8 cellular contexts compared by ENCODE assay signal in genomic region chr2:71154798-71155197, GRCh38. TPM values are rescaled to one million over a fixed set of nuclear protein-coding genes. Genes with fewer than 3 reads are reported as not detected.
DNase-seq lines count a peak whose midpoint lies in the region; ATAC-seq and TF ChIP-seq lines count a peak whose summit lies in the region.

No MANE protein-coding gene starts in this region.

- no peak overlapping the region for H3K4me3 Mint-ChIP-seq in activated CD4-positive, alpha-beta T cell treated with anti-CD3 and anti-CD28 coated beads, Interleukin-2, amount 10 ng/mL, durations not matched to agents 24 days and 14 days
- H3K4me3 Mint-ChIP-seq in T-helper 17 cell: no peak overlapping the region

- no peak overlapping the region for H3K4me3 ChIP-seq in mesenchymal stem cell (ENCODE audit: insufficient read depth in 1 of 2, low read depth in 1 of 2, low read length in 2 of 2)
- no peak overlapping the region for H3K4me3 ChIP-seq in testis

- H2AFZ ChIP-seq in mesenchymal stem cell (ENCODE audit: low read depth, low read length): no peak overlapping the region

- H3K18ac ChIP-seq in mesenchymal stem cell (ENCODE audit: low read depth in 1 of 2, low read length in 2 of 2): no peak overlapping the region

- no peak overlapping the region for H3K14ac ChIP-seq in mesenchymal stem cell (ENCODE audit: low read length in 2 of 2)

- H2AK5ac ChIP-seq in mesenchymal stem cell (ENCODE audit: low read length, severe bottlenecking): no peak overlapping the region

- H3K4ac ChIP-seq in mesenchymal stem cell (ENCODE audit: low read depth in 1 of 2, low read length in 2 of 2): no peak overlapping the region

- intact Hi-C loops in activated CD4-positive, alpha-beta T cell treated with anti-CD3 and anti-CD28 coated beads, Interleukin-2, amount 10 ng/mL, durations not matched to agents 24 days and 14 days (cut with micrococcal nuclease): loop anchor here (10.0 kb wide), 2 partner anchors 120 to 350 kb away; no protein-coding TSS in a partner anchor
- intact Hi-C loops in testis (cut with DNase I; ENCODE audit: low total_unique reads): no loop called here

- peaks cover 10 to 11% of the 10 kb centered on the region in 2 experiments for H3K36me3 ChIP-seq in mesenchymal stem cell (ENCODE audit: control insufficient read depth in 1 of 2, insufficient read depth in 2 of 2, low read depth in 1 of 2, low read length in 2 of 2)
- H3K36me3 ChIP-seq in testis (ENCODE audit: low read depth, missing control alignments): no peaks in the 10 kb centered on the region

- no peak for TF ChIP-seq POLR2A in testis (IDR thresholded peaks at IDR 0.05)

- H3K36me3 Mint-ChIP-seq in activated CD4-positive, alpha-beta T cell treated with anti-CD3 and anti-CD28 coated beads, Interleukin-2, amount 10 ng/mL, durations not matched to agents 24 days and 14 days (ENCODE audit: low read depth): peaks cover 8% of the 10 kb centered on the region
- H3K36me3 Mint-ChIP-seq in T-helper 17 cell (ENCODE audit: low read depth): peaks cover 4% of the 10 kb centered on the region

- no peak overlapping the region for H4K91ac ChIP-seq in mesenchymal stem cell (ENCODE audit: low read length)

- H4K8ac ChIP-seq in mesenchymal stem cell (ENCODE audit: low read length): no peak overlapping the region

- no peak overlapping the region for H2BK15ac ChIP-seq in mesenchymal stem cell (ENCODE audit: low read depth, poor library complexity, severe bottlenecking)

- peaks cover 9% of the 10 kb centered on the region for H3K4me1 ChIP-seq in mesenchymal stem cell (ENCODE audit: control insufficient read depth, insufficient read depth, low read depth, low read length)
- no peaks in the 10 kb centered on the region for H3K4me1 ChIP-seq in testis

- no peak overlapping the region for H3K4me2 ChIP-seq in mesenchymal stem cell (ENCODE audit: low read length, poor library complexity, severe bottlenecking)

- 45% methylated on average over 5 of the region's 6 CpGs for WGBS in mesenchymal stem cell
- 78 to 82% methylated on average over 5 to 6 of the region's 6 CpGs for WGBS in testis, 2 donors

- H3K79me1 ChIP-seq in mesenchymal stem cell (replicated peaks; ENCODE audit: low read length, poor library complexity, severe bottlenecking): no peaks in the 10 kb centered on the region

- no peak overlapping the region for H2BK5ac ChIP-seq in mesenchymal stem cell (ENCODE audit: low read depth, low read length, poor library complexity, severe bottlenecking)

- H3K27ac ChIP-seq in mesenchymal stem cell (ENCODE audit: low read length, poor library complexity, severe bottlenecking) (no peak overlapping the region), testis (no peak overlapping the region)

- H3K27me3 ChIP-seq in mesenchymal stem cell (ENCODE audit: control insufficient read depth in 1 of 2, insufficient read depth in 1 of 2, low read length in 2 of 2): peaks cover 33 to 38% of the 10 kb centered on the region in 2 experiments
- H3K27me3 ChIP-seq in testis: no peaks in the 10 kb centered on the region

- peaks cover 4% of the 10 kb centered on the region for H3K27me3 Mint-ChIP-seq in activated CD4-positive, alpha-beta T cell treated with anti-CD3 and anti-CD28 coated beads, Interleukin-2, amount 10 ng/mL, durations not matched to agents 24 days and 14 days
- H3K27me3 Mint-ChIP-seq in T-helper 17 cell: peaks cover 30% of the 10 kb centered on the region

- H3K27ac Mint-ChIP-seq in activated CD4-positive, alpha-beta T cell treated with anti-CD3 and anti-CD28 coated beads, Interleukin-2, amount 10 ng/mL, durations not matched to agents 24 days and 14 days: no peak overlapping the region
- no peak overlapping the region for H3K27ac Mint-ChIP-seq in T-helper 17 cell

- no peak overlapping the region for H2BK120ac ChIP-seq in mesenchymal stem cell (ENCODE audit: low read depth, low read length)

- peaks cover 7% of the 10 kb centered on the region for H3K4me1 Mint-ChIP-seq in activated CD4-positive, alpha-beta T cell treated with anti-CD3 and anti-CD28 coated beads, Interleukin-2, amount 10 ng/mL, durations not matched to agents 24 days and 14 days
- H3K4me1 Mint-ChIP-seq in T-helper 17 cell: peaks cover 13% of the 10 kb centered on the region

- ATAC-seq in HG03342 (IDR thresholded peaks at IDR 0.05; ENCODE audit: unreplicated experiment) (peak; percentile 65), T-helper 17 cell (peak; percentile 53), HG02840 (IDR thresholded peaks at IDR 0.05; ENCODE audit: low FRiP score, unreplicated experiment) (no peak)

- no peak for TF ChIP-seq CTCF in testis (IDR thresholded peaks at IDR 0.05)

- no peak overlapping the region for H3K9ac ChIP-seq in mesenchymal stem cell (ENCODE audit: low read length)

- H2BK12ac ChIP-seq in mesenchymal stem cell (ENCODE audit: low read length in 2 of 2): no peak overlapping the region

- H3K9me3 ChIP-seq in T-helper 17 cell (ENCODE audit: control insufficient read depth, low read length, poor library complexity, severe bottlenecking) (no peaks in the 10 kb centered on the region), mesenchymal stem cell (ENCODE audit: control insufficient read depth, low read length) (no peaks in the 10 kb centered on the region), testis (no peaks in the 10 kb centered on the region)

- H3K23ac ChIP-seq in mesenchymal stem cell (ENCODE audit: low read length in 2 of 2): no peak overlapping the region

- H3K9me3 Mint-ChIP-seq in activated CD4-positive, alpha-beta T cell treated with anti-CD3 and anti-CD28 coated beads, Interleukin-2, amount 10 ng/mL, durations not matched to agents 24 days and 14 days: no peaks in the 10 kb centered on the region

- DNase-seq in activated CD4-positive, alpha-beta T cell treated with anti-CD3 and anti-CD28 coated beads, Interleukin-2, amount 10 ng/mL, durations not matched to agents 24 days and 14 days: peak; percentile 71
- DNase-seq in activated CD4-positive, alpha-beta T cell treated with anti-CD3 and anti-CD28 coated beads, Interleukin-2, amount 50 U/mL, for 1 hour: no peak
- DNase-seq in T-helper 17 cell (no peak), mesenchymal stem cell (peak; percentile 3), testis (no peak), NCI-H1092 (lab: John Stamatoyannopoulos, UW) (no peak)

RNA-seq across cellular contexts. Expression of gene MPHOSPH10, which starts 24.4 kb away (rescaled TPM):
- total RNA-seq in activated CD4-positive, alpha-beta T cell treated with anti-CD3 and anti-CD28 coated beads, Interleukin-2, amount 10 ng/mL, durations not matched to agents 24 days and 14 days: 69.4 and 74.5 TPM in 2 replicates
- total RNA-seq in T-helper 17 cell (10 to 100 TPM; 28.3 to 42.3 TPM), testis (10 to 100 TPM; 19.9 to 25.6 TPM)
- 35.2 TPM for polyA plus RNA-seq in mesenchymal stem cell (2013, experiment 1 of 2)
- 33.6 TPM for polyA plus RNA-seq in mesenchymal stem cell (2013, experiment 2 of 2)
- polyA plus RNA-seq in testis (ENCODE audit: insufficient read depth, low read depth, low replicate concordance): 6.4 TPM

RNA-seq across cellular contexts. Expression of gene MCEE, which starts 24.8 kb away (rescaled TPM):
- total RNA-seq in activated CD4-positive, alpha-beta T cell treated with anti-CD3 and anti-CD28 coated beads, Interleukin-2, amount 10 ng/mL, durations not matched to agents 24 days and 14 days: 14.4 and 17.2 TPM in 2 replicates
- total RNA-seq in T-helper 17 cell (10 to 100 TPM in 1 of 2 donors, 1 to 10 TPM in 1; 9.6 to 11.3 TPM), testis (10 to 100 TPM; 10.7 to 14.6 TPM)
- polyA plus RNA-seq in mesenchymal stem cell (2013, experiment 1 of 2): 23.3 TPM
- 21.9 TPM for polyA plus RNA-seq in mesenchymal stem cell (2013, experiment 2 of 2)
- polyA plus RNA-seq in testis (ENCODE audit: insufficient read depth, low read depth, low replicate concordance): 7.7 TPM

Comparison
In these comparisons a context has a peak if more than half of its experiments do, and no peak if none do; other contexts are left out.
1. DNase-seq: peak in activated CD4-positive, alpha-beta T cell treated with anti-CD3 and anti-CD28 coated beads, Interleukin-2, amount 10 ng/mL, durations not matched to agents 24 days and 14 days (single experiment) and mesenchymal stem cell (single experiment); none in activated CD4-positive, alpha-beta T cell treated with anti-CD3 and anti-CD28 coated beads, Interleukin-2, amount 50 U/mL, for 1 hour (single experiment), T-helper 17 cell (0 of 3), testis (single experiment) and NCI-H1092 (single experiment).